In genomic region chr11:32297629-32298028, GRCh38 we compare ENCODE assay signal across 8 cellular contexts.
A peak's percentile ranks its signal among the peaks of the same experiment; 100 is the strongest.
DNase-seq lines count a peak whose midpoint lies in the region; ATAC-seq and TF ChIP-seq lines count a peak whose summit lies in the region.

No MANE protein-coding gene starts in this region.

- H3K4me1 Mint-ChIP-seq in WTC11 = peaks cover 12% of the 10 kb centered on the region
- no peaks in the 10 kb centered on the region for H3K4me1 Mint-ChIP-seq in effector memory CD8-positive, alpha-beta T cell (ENCODE audit: low read depth in 2 of 2)

- DNase-seq in D341Med (ENCODE audit: low spot score) = peak; percentile 67
- peak; percentile 64 for DNase-seq in OCI-M1 (lab: John Stamatoyannopoulos, UW)
- DNase-seq in fibroblast of the conjunctiva (ENCODE audit: low read depth) = peak; percentile 13
- DNase-seq in WTC11 (ENCODE audit: low spot score) = no peak
- DNase-seq in GDM1 (lab: John Stamatoyannopoulos, UW) = no peak
- no peak for DNase-seq in effector memory CD8-positive, alpha-beta T cell
- DNase-seq in left ventricle myocardium superior = no peak

- no peak for TF ChIP-seq CTCF in WTC11 (IDR thresholded peaks at IDR 0.05)

- peaks cover 6% of the 10 kb centered on the region for H3K9me3 Mint-ChIP-seq in WTC11
- no peaks in the 10 kb centered on the region for H3K9me3 Mint-ChIP-seq in effector memory CD8-positive, alpha-beta T cell

- intact Hi-C loops in left ventricle myocardium superior (cut with micrococcal nuclease) = no loop called here

- POLR2A ChIA-PET in WTC11 (lab: Charles Lee) = no interaction called here

- no peaks in the 10 kb centered on the region for H3K36me3 Mint-ChIP-seq in WTC11
- H3K36me3 Mint-ChIP-seq in effector memory CD8-positive, alpha-beta T cell (ENCODE audit: insufficient read depth) = no peaks in the 10 kb centered on the region

- H3K27me3 Mint-ChIP-seq in WTC11 (ENCODE audit: low read depth) = no peaks in the 10 kb centered on the region; the same call in 1 of the 2 replicates
- H3K27me3 Mint-ChIP-seq in effector memory CD8-positive, alpha-beta T cell = peaks cover 0 to 21% of the 10 kb centered on the region in 2 donors

- ATAC-seq in HG03432 (IDR thresholded peaks at IDR 0.05; ENCODE audit: unreplicated experiment) (peak; percentile 60), WTC11 (no peak), left ventricle myocardium superior (no peak)
- no peak for ATAC-seq in effector memory CD8-positive, alpha-beta T cell (replicated peaks)

- H3K27ac Mint-ChIP-seq in WTC11 = no peak overlapping the region
- no peak overlapping the region for H3K27ac Mint-ChIP-seq in effector memory CD8-positive, alpha-beta T cell

- CTCF ChIA-PET in WTC11 (lab: Charles Lee) = interaction anchor here (0.5 to 1.8 kb wide), 8 partner anchors 9 to 225 kb away, joined by 3 to 11 read pairs (median 4); no protein-coding TSS in a partner anchor

- no peak overlapping the region for H3K4me3 Mint-ChIP-seq in WTC11
- no peak overlapping the region for H3K4me3 Mint-ChIP-seq in effector memory CD8-positive, alpha-beta T cell

TF ChIP-seq in WTC11, 78 proteins besides CTCF, POLR2A, EP300 and RAD21:
- TF ChIP-seq ATF3 (CRISPR knock-in tag; conservative IDR thresholded peaks at IDR 0.05) (no peak), RORB (CRISPR knock-in tag; IDR thresholded peaks at IDR 0.05) (no peak), ZNF416 (CRISPR knock-in tag; IDR thresholded peaks at IDR 0.05) (no peak), ZNF232 (CRISPR knock-in tag; IDR thresholded peaks at IDR 0.05) (no peak), ZBTB43 (CRISPR knock-in tag; IDR thresholded peaks at IDR 0.05) (no peak), FOXP4 (CRISPR knock-in tag; IDR thresholded peaks at IDR 0.05) (no peak), ATF1 (CRISPR knock-in tag; IDR thresholded peaks at IDR 0.05) (no peak), RELA (CRISPR knock-in tag; IDR thresholded peaks at IDR 0.05; ENCODE audit: borderline replicate concordance) (no peak), ZSCAN18 (CRISPR knock-in tag; IDR thresholded peaks at IDR 0.05) (no peak), NR2C2 (CRISPR knock-in tag; IDR thresholded peaks at IDR 0.05) (no peak), NFATC4 (CRISPR knock-in tag; IDR thresholded peaks at IDR 0.05) (no peak), GTF2I (CRISPR knock-in tag; conservative IDR thresholded peaks at IDR 0.05) (no peak), USF2 (CRISPR knock-in tag; IDR thresholded peaks at IDR 0.05) (no peak)

Comparison
In these comparisons a context has a peak if more than half of its experiments do, and no peak if none do; other contexts are left out.
1. DNase-seq: peak in D341Med (single experiment), OCI-M1 (single experiment) and fibroblast of the conjunctiva (single experiment); none in WTC11 (single experiment), GDM1 (single experiment), effector memory CD8-positive, alpha-beta T cell (0 of 3) and left ventricle myocardium superior (single experiment).